16 cellular contexts compared by ENCODE assay signal in genomic region chr15:82937659-82938058, GRCh38.
"Had no signal": no experiment of that assay in that cellular context is flagged by ENCODE, and none has a peak within 500 bp of the region (broad histone marks: within the 10 kb centered on the region; RNA-seq: fewer than 3 reads in every experiment).

No MANE protein-coding gene starts in this region.

- H3K36me3 ChIP-seq: colonic mucosa, heart right ventricle, prostate gland, right lobe of liver, upper lobe of left lung, vagina had no signal

- ATAC-seq: heart right ventricle; naive thymus-derived CD8-positive, alpha-beta T cell had no signal

- H3K4me1 ChIP-seq: colonic mucosa, vagina had no signal

- H3K27me3 ChIP-seq: colonic mucosa, heart right ventricle, right lobe of liver, upper lobe of left lung, vagina had no signal

- H3K27ac ChIP-seq: colonic mucosa, heart right ventricle, right lobe of liver, upper lobe of left lung, vagina had no signal

- H3K9me3 ChIP-seq: colonic mucosa, heart right ventricle, prostate gland, right lobe of liver, upper lobe of left lung, vagina had no signal

- DNase-seq: colonic mucosa; dermis blood vessel endothelial cell; erythroblast; foreskin melanocyte; heart right ventricle; hypothalamus; mesendoderm; naive thymus-derived CD8-positive, alpha-beta T cell; retina; right lobe of liver; stimulated activated CD4-positive, alpha-beta T cell treated with anti-CD3 and anti-CD28 coated beads, Interleukin-2, amount 100 ng/mL, for 48 hours; stimulated activated naive CD4-positive, alpha-beta T cell treated with Interleukin-2 at 50 U/mL for 16 hours; upper lobe of left lung had no signal

- H3K4me3 ChIP-seq: colonic mucosa, heart right ventricle, prostate gland, right lobe of liver, skin epidermis, upper lobe of left lung, vagina had no signal
